Comparison of ENCODE assay signal across 1 cellular context in the genomic region with DNA sequence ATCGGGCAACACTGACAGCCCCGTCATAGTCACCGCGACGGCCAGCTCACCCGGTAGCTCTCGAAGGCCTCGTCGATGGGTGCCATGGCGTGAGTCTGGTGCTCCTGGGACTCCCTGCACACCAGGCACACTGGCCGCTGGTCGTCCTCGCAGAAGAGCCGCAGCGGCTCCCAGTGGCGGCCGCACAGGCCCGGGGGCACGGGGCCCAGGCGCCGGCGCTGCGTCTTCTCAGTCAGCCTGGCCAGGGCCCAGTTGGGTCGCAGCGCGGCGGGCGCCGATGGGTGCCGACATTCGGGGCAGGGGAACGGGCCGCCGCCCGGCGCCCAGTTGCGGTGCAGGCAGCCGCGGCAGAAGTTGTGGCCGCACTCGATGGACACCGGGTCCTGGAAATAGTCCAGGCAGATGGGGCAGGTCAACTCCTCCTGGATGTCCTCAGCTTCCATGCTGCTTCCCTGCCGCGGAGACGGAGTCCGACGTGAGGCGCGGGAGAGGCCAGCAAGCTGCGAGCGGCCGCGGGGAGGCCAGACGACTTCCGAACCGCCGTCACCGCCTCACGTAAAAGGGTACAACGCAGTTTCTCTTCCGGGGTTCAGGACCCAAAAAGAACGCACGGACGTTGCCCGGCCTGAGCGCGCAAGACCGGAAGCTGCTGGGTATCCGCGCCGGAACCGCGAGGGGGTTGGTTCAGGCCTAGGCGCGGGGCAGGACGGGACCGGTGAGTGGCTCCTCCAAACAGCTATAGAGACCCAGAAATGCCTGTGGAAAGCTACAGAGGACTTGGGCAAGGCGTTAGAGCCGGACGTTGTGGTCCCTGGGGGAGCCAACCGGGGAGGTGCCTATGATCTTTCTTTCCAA.
TF ChIP-seq lines count a peak whose summit lies in the region.

A gene with protein sequence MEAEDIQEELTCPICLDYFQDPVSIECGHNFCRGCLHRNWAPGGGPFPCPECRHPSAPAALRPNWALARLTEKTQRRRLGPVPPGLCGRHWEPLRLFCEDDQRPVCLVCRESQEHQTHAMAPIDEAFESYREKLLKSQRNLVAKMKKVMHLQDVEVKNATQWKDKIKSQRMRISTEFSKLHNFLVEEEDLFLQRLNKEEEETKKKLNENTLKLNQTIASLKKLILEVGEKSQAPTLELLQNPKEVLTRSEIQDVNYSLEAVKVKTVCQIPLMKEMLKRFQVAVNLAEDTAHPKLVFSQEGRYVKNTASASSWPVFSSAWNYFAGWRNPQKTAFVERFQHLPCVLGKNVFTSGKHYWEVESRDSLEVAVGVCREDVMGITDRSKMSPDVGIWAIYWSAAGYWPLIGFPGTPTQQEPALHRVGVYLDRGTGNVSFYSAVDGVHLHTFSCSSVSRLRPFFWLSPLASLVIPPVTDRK (minus strand): TSS at position 572 of the 855 bp plus-strand sequence. CDS start 129 bp downstream, at position 443.

TF ChIP-seq in HCT116, 20 proteins besides CTCF, POLR2A, EP300 and RAD21:
- TF ChIP-seq, protein P1, sequence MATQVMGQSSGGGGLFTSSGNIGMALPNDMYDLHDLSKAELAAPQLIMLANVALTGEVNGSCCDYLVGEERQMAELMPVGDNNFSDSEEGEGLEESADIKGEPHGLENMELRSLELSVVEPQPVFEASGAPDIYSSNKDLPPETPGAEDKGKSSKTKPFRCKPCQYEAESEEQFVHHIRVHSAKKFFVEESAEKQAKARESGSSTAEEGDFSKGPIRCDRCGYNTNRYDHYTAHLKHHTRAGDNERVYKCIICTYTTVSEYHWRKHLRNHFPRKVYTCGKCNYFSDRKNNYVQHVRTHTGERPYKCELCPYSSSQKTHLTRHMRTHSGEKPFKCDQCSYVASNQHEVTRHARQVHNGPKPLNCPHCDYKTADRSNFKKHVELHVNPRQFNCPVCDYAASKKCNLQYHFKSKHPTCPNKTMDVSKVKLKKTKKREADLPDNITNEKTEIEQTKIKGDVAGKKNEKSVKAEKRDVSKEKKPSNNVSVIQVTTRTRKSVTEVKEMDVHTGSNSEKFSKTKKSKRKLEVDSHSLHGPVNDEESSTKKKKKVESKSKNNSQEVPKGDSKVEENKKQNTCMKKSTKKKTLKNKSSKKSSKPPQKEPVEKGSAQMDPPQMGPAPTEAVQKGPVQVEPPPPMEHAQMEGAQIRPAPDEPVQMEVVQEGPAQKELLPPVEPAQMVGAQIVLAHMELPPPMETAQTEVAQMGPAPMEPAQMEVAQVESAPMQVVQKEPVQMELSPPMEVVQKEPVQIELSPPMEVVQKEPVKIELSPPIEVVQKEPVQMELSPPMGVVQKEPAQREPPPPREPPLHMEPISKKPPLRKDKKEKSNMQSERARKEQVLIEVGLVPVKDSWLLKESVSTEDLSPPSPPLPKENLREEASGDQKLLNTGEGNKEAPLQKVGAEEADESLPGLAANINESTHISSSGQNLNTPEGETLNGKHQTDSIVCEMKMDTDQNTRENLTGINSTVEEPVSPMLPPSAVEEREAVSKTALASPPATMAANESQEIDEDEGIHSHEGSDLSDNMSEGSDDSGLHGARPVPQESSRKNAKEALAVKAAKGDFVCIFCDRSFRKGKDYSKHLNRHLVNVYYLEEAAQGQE (IDR thresholded peaks at IDR 0.05; ENCODE audit: low read depth), result no peak
- TF ChIP-seq FOSL1 (IDR thresholded peaks at IDR 0.05; ENCODE audit: low read depth), result no peak
- no peak for TF ChIP-seq EZH2 (IDR thresholded peaks at IDR 0.05)
- TF ChIP-seq, protein P2, sequence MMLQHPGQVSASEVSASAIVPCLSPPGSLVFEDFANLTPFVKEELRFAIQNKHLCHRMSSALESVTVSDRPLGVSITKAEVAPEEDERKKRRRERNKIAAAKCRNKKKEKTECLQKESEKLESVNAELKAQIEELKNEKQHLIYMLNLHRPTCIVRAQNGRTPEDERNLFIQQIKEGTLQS (IDR thresholded peaks at IDR 0.05), result no peak
- no peak for TF ChIP-seq EGR1 (IDR thresholded peaks at IDR 0.05; ENCODE audit: low read depth)
- TF ChIP-seq JUND (IDR thresholded peaks at IDR 0.05), result no peak
- peak; percentile 88 for TF ChIP-seq POLR2AphosphoS5 (IDR thresholded peaks at IDR 0.05; ENCODE audit: low read depth, low read length)
- peak; percentile 89 for TF ChIP-seq SIN3A (IDR thresholded peaks at IDR 0.05; ENCODE audit: low read depth)
- no peak for TF ChIP-seq ZNF274 (IDR thresholded peaks at IDR 0.05; ENCODE audit: low read depth, low read length)
- peak; percentile 80 for TF ChIP-seq ELF1 (IDR thresholded peaks at IDR 0.05; ENCODE audit: borderline replicate concordance, low read depth)
- no peak; the same call in 1 of the 2 replicates for TF ChIP-seq CBX3 (IDR thresholded peaks at IDR 0.05; ENCODE audit: low read depth)
- TF ChIP-seq EZH2phosphoT487 (IDR thresholded peaks at IDR 0.05; ENCODE audit: borderline replicate concordance), result no peak
- TF ChIP-seq, protein P3, sequence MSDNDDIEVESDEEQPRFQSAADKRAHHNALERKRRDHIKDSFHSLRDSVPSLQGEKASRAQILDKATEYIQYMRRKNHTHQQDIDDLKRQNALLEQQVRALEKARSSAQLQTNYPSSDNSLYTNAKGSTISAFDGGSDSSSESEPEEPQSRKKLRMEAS (IDR thresholded peaks at IDR 0.05), result peak; percentile 62; the same call in 1 of the 2 replicates
- TF ChIP-seq ZFX (IDR thresholded peaks at IDR 0.05), result peak; percentile 87
- TF ChIP-seq CEBPB (IDR thresholded peaks at IDR 0.05; ENCODE audit: low read depth), result no peak
- peak; percentile 24; the same call in 1 of the 2 replicates for TF ChIP-seq SP1 (IDR thresholded peaks at IDR 0.05; ENCODE audit: low read depth)
- 0 out of 2 replicates have a peak, but pooled peaks have one; percentile 28 for TF ChIP-seq SRF (IDR thresholded peaks at IDR 0.05; ENCODE audit: low read depth)
- peak; percentile 47 for TF ChIP-seq YY1 (IDR thresholded peaks at IDR 0.05; ENCODE audit: extremely low read depth, insufficient replicate concordance, low read depth, low read length)
- TF ChIP-seq, protein P4, sequence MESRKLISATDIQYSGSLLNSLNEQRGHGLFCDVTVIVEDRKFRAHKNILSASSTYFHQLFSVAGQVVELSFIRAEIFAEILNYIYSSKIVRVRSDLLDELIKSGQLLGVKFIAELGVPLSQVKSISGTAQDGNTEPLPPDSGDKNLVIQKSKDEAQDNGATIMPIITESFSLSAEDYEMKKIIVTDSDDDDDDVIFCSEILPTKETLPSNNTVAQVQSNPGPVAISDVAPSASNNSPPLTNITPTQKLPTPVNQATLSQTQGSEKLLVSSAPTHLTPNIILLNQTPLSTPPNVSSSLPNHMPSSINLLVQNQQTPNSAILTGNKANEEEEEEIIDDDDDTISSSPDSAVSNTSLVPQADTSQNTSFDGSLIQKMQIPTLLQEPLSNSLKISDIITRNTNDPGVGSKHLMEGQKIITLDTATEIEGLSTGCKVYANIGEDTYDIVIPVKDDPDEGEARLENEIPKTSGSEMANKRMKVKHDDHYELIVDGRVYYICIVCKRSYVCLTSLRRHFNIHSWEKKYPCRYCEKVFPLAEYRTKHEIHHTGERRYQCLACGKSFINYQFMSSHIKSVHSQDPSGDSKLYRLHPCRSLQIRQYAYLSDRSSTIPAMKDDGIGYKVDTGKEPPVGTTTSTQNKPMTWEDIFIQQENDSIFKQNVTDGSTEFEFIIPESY (IDR thresholded peaks at IDR 0.05; ENCODE audit: extremely low read depth, insufficient replicate concordance, low read length), result no peak
- TF ChIP-seq TCF7L2 (IDR thresholded peaks at IDR 0.05; ENCODE audit: borderline replicate concordance, extremely low read depth, insufficient read depth, insufficient read length), result peak; percentile 50
